In genomic region chr10:21173433-21173963, GRCh38 we compare ENCODE assay signal across 8 cellular contexts.
A peak's percentile ranks its signal among the peaks of the same experiment; 100 is the strongest.
DNase-seq lines count a peak whose midpoint lies in the region; ATAC-seq lines count a peak whose summit lies in the region.
"Had no signal": no experiment of that assay in that cellular context is flagged by ENCODE, and none has a peak within 500 bp of the region (broad histone marks: within the 10 kb centered on the region; RNA-seq: fewer than 3 reads in every experiment).

No MANE protein-coding gene starts in this region.

- no peaks in the 10 kb centered on the region for H3K27me3 ChIP-seq in adipocyte (replicated peaks; ENCODE audit: control insufficient read depth, insufficient read depth, low read length)

- H3K4me3 ChIP-seq in adipocyte (ENCODE audit: low read length) = peak overlapping the region; percentile 83
- peak overlapping the region; percentile 76 for H3K4me3 ChIP-seq in iPS-18c (ENCODE audit: insufficient read depth, low read depth, low read length)

- ATAC-seq in HG03354 (IDR thresholded peaks at IDR 0.05; ENCODE audit: poor library complexity, severe bottlenecking, unreplicated experiment) = peak; percentile 14
- ATAC-seq in stimulated activated naive CD8-positive, alpha-beta T cell treated with anti-CD3 and anti-CD28 coated beads, Interleukin-15, amount 100 ng/mL, for 72 hours = peak; percentile 26
- no peak for ATAC-seq in HG02870 (IDR thresholded peaks at IDR 0.05; ENCODE audit: unreplicated experiment)
- no peak for ATAC-seq in GM18519 (IDR thresholded peaks at IDR 0.05; ENCODE audit: low FRiP score, unreplicated experiment)

- H3K4me1 Mint-ChIP-seq in stimulated activated naive CD8-positive, alpha-beta T cell treated with anti-CD3 and anti-CD28 coated beads, Interleukin-15, amount 100 ng/mL, for 72 hours = peaks cover 21% of the 10 kb centered on the region

- peak overlapping the region; percentile 39 for H3K9ac ChIP-seq in adipocyte (ENCODE audit: low read length)
- H3K9ac ChIP-seq: KMS-11 had no signal

- H3K9me3 ChIP-seq in adipocyte (ENCODE audit: control insufficient read depth, low read length) (no peaks in the 10 kb centered on the region), iPS-18c (ENCODE audit: control insufficient read depth, insufficient read depth, low read length) (peaks cover 2% of the 10 kb centered on the region)

- H3K4me1 ChIP-seq in adipocyte (ENCODE audit: control insufficient read depth, insufficient read depth, low read length) = peaks cover 3% of the 10 kb centered on the region

- H3K4me3 Mint-ChIP-seq in stimulated activated naive CD8-positive, alpha-beta T cell treated with anti-CD3 and anti-CD28 coated beads, Interleukin-15, amount 100 ng/mL, for 72 hours = peak overlapping the region; percentile 76 to 77

- peaks cover 80% of the 10 kb centered on the region for H3K27me3 Mint-ChIP-seq in stimulated activated naive CD8-positive, alpha-beta T cell treated with anti-CD3 and anti-CD28 coated beads, Interleukin-15, amount 100 ng/mL, for 72 hours

- no peaks in the 10 kb centered on the region for H3K9me3 Mint-ChIP-seq in stimulated activated naive CD8-positive, alpha-beta T cell treated with anti-CD3 and anti-CD28 coated beads, Interleukin-15, amount 100 ng/mL, for 72 hours

- DNase-seq in adipocyte (ENCODE audit: low read depth) = no peak
- peak in 1 of 2 donors; percentile 8 for DNase-seq in stimulated activated naive CD8-positive, alpha-beta T cell treated with anti-CD3 and anti-CD28 coated beads, Interleukin-15, amount 100 ng/mL, for 72 hours
- no peak for DNase-seq in NCI-H1694 (lab: John Stamatoyannopoulos, UW)

- H3K36me3 ChIP-seq in adipocyte (ENCODE audit: control insufficient read depth, insufficient read depth, low read length, severe bottlenecking) = no peaks in the 10 kb centered on the region

- no peak overlapping the region for H3K27ac Mint-ChIP-seq in stimulated activated naive CD8-positive, alpha-beta T cell treated with anti-CD3 and anti-CD28 coated beads, Interleukin-15, amount 100 ng/mL, for 72 hours

Comparison
In these comparisons a context has a peak if more than half of its experiments do, and no peak if none do; other contexts are left out.
1. ATAC-seq: peak in HG03354 (single experiment) and stimulated activated naive CD8-positive, alpha-beta T cell treated with anti-CD3 and anti-CD28 coated beads, Interleukin-15, amount 100 ng/mL, for 72 hours (single experiment); none in HG02870 (single experiment) and GM18519 (single experiment).